ENCODE assay signal across 20 cellular contexts in genomic region chr12:118073768-118074167, GRCh38.
"Had no signal": no experiment of that assay in that cellular context is flagged by ENCODE, and none has a peak within 500 bp of the region (broad histone marks: within the 10 kb centered on the region; RNA-seq: fewer than 3 reads in every experiment).

No MANE protein-coding gene starts in this region.

- H3K27ac ChIP-seq: foreskin keratinocyte, pancreas, psoas muscle, right atrium auricular region, thyroid gland, WERI-Rb-1 had no signal

- H3K9me3 ChIP-seq: pancreas, psoas muscle, right atrium auricular region, thyroid gland had no signal

- H3K36me3 ChIP-seq: right atrium auricular region had no signal

- ATAC-seq: activated CD8-positive, alpha-beta T cell treated with anti-CD3 and anti-CD28 coated beads, Interleukin-2, amount 10 ng/mL, durations not matched to agents 7 days and 5 days; activated naive CD8-positive, alpha-beta T cell treated with anti-CD3 and anti-CD28 coated beads, Interleukin-2, amount 50 U/mL, for 24 hours; foreskin keratinocyte; left lobe of liver; naive thymus-derived CD4-positive, alpha-beta T cell; psoas muscle; stimulated activated naive CD8-positive, alpha-beta T cell treated with anti-CD3 and anti-CD28 coated beads, Interleukin-15, Interleukin-2, amounts not matched to agents 100 U/mL and 50 U/mL, for 24 hours had no signal

- H3K4me3 Mint-ChIP-seq: activated CD8-positive, alpha-beta T cell treated with anti-CD3 and anti-CD28 coated beads, Interleukin-2, amount 10 ng/mL, durations not matched to agents 7 days and 5 days; activated naive CD8-positive, alpha-beta T cell treated with anti-CD3 and anti-CD28 coated beads, Interleukin-2, amount 50 U/mL, for 24 hours; activated T-helper 1 cell treated with anti-CD3 and anti-CD28 coated beads, Interleukin-12 subunit alpha, Interleukin-12 subunit beta, Interleukin-2, Interleukin-4 antibody, amounts not matched to agents 30 ng/mL and 10 ng/mL and 1 ng/mL, durations not matched to agents 14 hours and 24 hours and 36 hours; brain; naive thymus-derived CD4-positive, alpha-beta T cell; T-helper 2 cell treated with Interferon-gamma antibody and Interleukin-4, amounts not matched to agents 5 μg/mL and 100 μg/mL, for 36 hours had no signal

- H3K4me1 ChIP-seq: foreskin keratinocyte, pancreas, psoas muscle, right atrium auricular region, thyroid gland had no signal

- H3K9me3 Mint-ChIP-seq: activated naive CD8-positive, alpha-beta T cell treated with anti-CD3 and anti-CD28 coated beads, Interleukin-2, amount 50 U/mL, for 24 hours; activated T-helper 1 cell treated with anti-CD3 and anti-CD28 coated beads, Interleukin-12 subunit alpha, Interleukin-12 subunit beta, Interleukin-2, Interleukin-4 antibody, amounts not matched to agents 30 ng/mL and 10 ng/mL and 1 ng/mL, durations not matched to agents 14 hours and 24 hours and 36 hours; T-helper 2 cell treated with Interferon-gamma antibody and Interleukin-4, amounts not matched to agents 5 μg/mL and 100 μg/mL, for 36 hours had no signal

- H3K4me3 ChIP-seq: lung, pancreas, psoas muscle, right atrium auricular region, thyroid gland had no signal

- H3K27ac Mint-ChIP-seq: activated CD8-positive, alpha-beta T cell treated with anti-CD3 and anti-CD28 coated beads, Interleukin-2, amount 10 ng/mL, durations not matched to agents 7 days and 5 days; activated naive CD8-positive, alpha-beta T cell treated with anti-CD3 and anti-CD28 coated beads, Interleukin-2, amount 50 U/mL, for 24 hours; activated T-helper 1 cell treated with anti-CD3 and anti-CD28 coated beads, Interleukin-12 subunit alpha, Interleukin-12 subunit beta, Interleukin-2, Interleukin-4 antibody, amounts not matched to agents 30 ng/mL and 10 ng/mL and 1 ng/mL, durations not matched to agents 14 hours and 24 hours and 36 hours; brain; naive thymus-derived CD4-positive, alpha-beta T cell; T-helper 2 cell treated with Interferon-gamma antibody and Interleukin-4, amounts not matched to agents 5 μg/mL and 100 μg/mL, for 36 hours had no signal

- H3K27me3 Mint-ChIP-seq: brain; naive thymus-derived CD4-positive, alpha-beta T cell had no signal

- H3K27me3 ChIP-seq: foreskin keratinocyte, pancreas, right atrium auricular region, thyroid gland had no signal

- H3K4me1 Mint-ChIP-seq: activated naive CD8-positive, alpha-beta T cell treated with anti-CD3 and anti-CD28 coated beads, Interleukin-2, amount 50 U/mL, for 24 hours; brain had no signal

- DNase-seq: activated CD4-positive, alpha-beta T cell treated with anti-CD3 and anti-CD28 coated beads for 1 hour; activated CD4-positive, alpha-beta T cell treated with anti-CD3 and anti-CD28 coated beads, Interleukin-2, amount 50 U/mL, for 1 hour; activated CD8-positive, alpha-beta T cell treated with anti-CD3 and anti-CD28 coated beads, Interleukin-2, amount 10 ng/mL, durations not matched to agents 7 days and 5 days; activated gamma-delta T cell; activated naive CD4-positive, alpha-beta T cell treated with anti-CD3 and anti-CD28 coated beads, Interleukin-2, amount 50 U/mL, for 16 hours; activated naive CD8-positive, alpha-beta T cell treated with anti-CD3 and anti-CD28 coated beads, Interleukin-2, amount 50 U/mL, for 24 hours; foreskin keratinocyte; naive thymus-derived CD4-positive, alpha-beta T cell; pancreas; stimulated activated CD4-positive, alpha-beta T cell treated with anti-CD3 and anti-CD28 coated beads, Interleukin-4, amount 100 ng/mL, for 24 hours; stimulated activated naive CD8-positive, alpha-beta T cell treated with anti-CD3 and anti-CD28 coated beads, Interleukin-15, Interleukin-2, amounts not matched to agents 100 U/mL and 50 U/mL, for 24 hours; thyroid gland; WERI-Rb-1 had no signal
